ENCODE assay signal across 1 cellular context in the genomic region with DNA sequence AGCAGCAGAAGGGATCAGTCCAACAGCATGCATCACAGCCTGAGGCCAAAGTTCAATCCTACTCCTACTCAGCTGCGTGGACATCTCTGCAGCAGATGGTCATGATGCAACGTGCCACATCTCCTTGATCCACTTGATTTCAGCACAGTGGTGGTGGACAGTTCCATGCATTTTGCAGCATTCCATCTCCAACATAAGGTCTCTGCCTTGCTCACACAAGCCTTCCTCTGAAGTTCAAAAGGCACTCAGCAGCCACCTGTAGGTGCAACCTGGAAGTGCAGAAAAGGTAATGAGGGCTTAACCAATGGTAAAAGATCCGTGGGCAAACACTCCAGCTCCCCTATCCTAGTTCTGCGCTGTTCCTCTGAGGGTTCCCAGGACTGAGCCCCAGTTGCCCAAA.
TF ChIP-seq lines count a peak whose summit lies in the region.

No MANE protein-coding gene starts in this region.

TF ChIP-seq in HepG2, 621 proteins besides CTCF, POLR2A, EP300 and RAD21 (continued from another document and continues in another):
- TF ChIP-seq MTERF4 (CRISPR knock-in tag; IDR thresholded peaks at IDR 0.05) (no peak), TBX3 (IDR thresholded peaks at IDR 0.05; ENCODE audit: borderline replicate concordance) (no peak), SALL1 (CRISPR knock-in tag; IDR thresholded peaks at IDR 0.05) (peak; percentile 44; the same call in 1 of the 2 replicates), ZNF367 (CRISPR knock-in tag; IDR thresholded peaks at IDR 0.05; ENCODE audit: borderline replicate concordance) (no peak), SNAI1 (CRISPR knock-in tag; IDR thresholded peaks at IDR 0.05; ENCODE audit: borderline replicate concordance) (no peak), CENPT (CRISPR knock-in tag; IDR thresholded peaks at IDR 0.05; ENCODE audit: low read depth) (no peak), BHLHE40 (IDR thresholded peaks at IDR 0.05; ENCODE audit: low read length) (0 out of 2 replicates have a peak, but pooled peaks have one; percentile 25), IKZF4 (CRISPR knock-in tag; IDR thresholded peaks at IDR 0.05; ENCODE audit: borderline replicate concordance, low read depth, not compliant biosample characterization) (no peak), NKX3-1 (CRISPR knock-in tag; IDR thresholded peaks at IDR 0.05) (no peak), SIN3A (IDR thresholded peaks at IDR 0.05; ENCODE audit: borderline replicate concordance, low read depth, low read length) (no peak), ZNF572 (CRISPR knock-in tag; IDR thresholded peaks at IDR 0.05) (no peak), TARDBP (CRISPR knock-in tag; IDR thresholded peaks at IDR 0.05) (no peak), ZBTB21 (CRISPR knock-in tag; IDR thresholded peaks at IDR 0.05) (no peak), FOSL2 (CRISPR knock-in tag; IDR thresholded peaks at IDR 0.05) (0 out of 2 replicates have a peak, but pooled peaks have one; percentile 13), KDM3A (CRISPR knock-in tag; IDR thresholded peaks at IDR 0.05; ENCODE audit: low read depth) (no peak), ZSCAN30 (CRISPR knock-in tag; IDR thresholded peaks at IDR 0.05) (no peak), ADNP (CRISPR knock-in tag; IDR thresholded peaks at IDR 0.05) (no peak), ZNF770 (CRISPR knock-in tag; IDR thresholded peaks at IDR 0.05) (no peak), CEBPG (CRISPR knock-in tag; IDR thresholded peaks at IDR 0.05) (peak; percentile 75), KAT8 (CRISPR knock-in tag; IDR thresholded peaks at IDR 0.05) (no peak), MAFF (IDR thresholded peaks at IDR 0.05; ENCODE audit: low read depth, low read length) (no peak), SRSF1 (optimal IDR thresholded peaks at IDR 0.05; ENCODE audit: low read depth, low read length) (no peak), ZNF674 (CRISPR knock-in tag; IDR thresholded peaks at IDR 0.05; ENCODE audit: low read depth) (no peak), ZFP37 (CRISPR knock-in tag; IDR thresholded peaks at IDR 0.05; ENCODE audit: borderline replicate concordance) (0 out of 2 replicates have a peak, but pooled peaks have one; percentile 58), REST (IDR thresholded peaks at IDR 0.05; ENCODE audit: borderline replicate concordance in 1 of 2, low read depth in 1 of 2, low read length in 2 of 2) (peak; percentile 85 to 96), ZNF792 (CRISPR knock-in tag; IDR thresholded peaks at IDR 0.05) (no peak), GATAD2A (CRISPR knock-in tag; IDR thresholded peaks at IDR 0.05) (0 out of 2 replicates have a peak, but pooled peaks have one; percentile 17), RARA (CRISPR knock-in tag; IDR thresholded peaks at IDR 0.05) (0 out of 2 replicates have a peak, but pooled peaks have one; percentile 11), RFXAP (CRISPR knock-in tag; IDR thresholded peaks at IDR 0.05; ENCODE audit: borderline replicate concordance) (no peak), SOX6 (IDR thresholded peaks at IDR 0.05) (no peak), SOX6 (CRISPR knock-in tag; IDR thresholded peaks at IDR 0.05) (no peak), TP53 (CRISPR knock-in tag; conservative IDR thresholded peaks at IDR 0.05) (no peak), GMEB1 (CRISPR knock-in tag; IDR thresholded peaks at IDR 0.05; ENCODE audit: borderline replicate concordance) (no peak), KLF13 (CRISPR knock-in tag; IDR thresholded peaks at IDR 0.05) (no peak), LCORL (IDR thresholded peaks at IDR 0.05) (no peak), LCORL (CRISPR knock-in tag; IDR thresholded peaks at IDR 0.05) (no peak), ZBTB20 (CRISPR knock-in tag; IDR thresholded peaks at IDR 0.05; ENCODE audit: borderline replicate concordance, low read depth) (no peak)
- TF ChIP-seq, protein P1, sequence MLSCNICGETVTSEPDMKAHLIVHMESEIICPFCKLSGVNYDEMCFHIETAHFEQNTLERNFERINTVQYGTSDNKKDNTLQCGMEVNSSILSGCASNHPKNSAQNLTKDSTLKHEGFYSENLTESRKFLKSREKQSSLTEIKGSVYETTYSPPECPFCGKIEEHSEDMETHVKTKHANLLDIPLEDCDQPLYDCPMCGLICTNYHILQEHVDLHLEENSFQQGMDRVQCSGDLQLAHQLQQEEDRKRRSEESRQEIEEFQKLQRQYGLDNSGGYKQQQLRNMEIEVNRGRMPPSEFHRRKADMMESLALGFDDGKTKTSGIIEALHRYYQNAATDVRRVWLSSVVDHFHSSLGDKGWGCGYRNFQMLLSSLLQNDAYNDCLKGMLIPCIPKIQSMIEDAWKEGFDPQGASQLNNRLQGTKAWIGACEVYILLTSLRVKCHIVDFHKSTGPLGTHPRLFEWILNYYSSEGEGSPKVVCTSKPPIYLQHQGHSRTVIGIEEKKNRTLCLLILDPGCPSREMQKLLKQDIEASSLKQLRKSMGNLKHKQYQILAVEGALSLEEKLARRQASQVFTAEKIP (CRISPR knock-in tag; IDR thresholded peaks at IDR 0.05; ENCODE audit: borderline replicate concordance), result no peak
- TF ChIP-seq, protein P2, sequence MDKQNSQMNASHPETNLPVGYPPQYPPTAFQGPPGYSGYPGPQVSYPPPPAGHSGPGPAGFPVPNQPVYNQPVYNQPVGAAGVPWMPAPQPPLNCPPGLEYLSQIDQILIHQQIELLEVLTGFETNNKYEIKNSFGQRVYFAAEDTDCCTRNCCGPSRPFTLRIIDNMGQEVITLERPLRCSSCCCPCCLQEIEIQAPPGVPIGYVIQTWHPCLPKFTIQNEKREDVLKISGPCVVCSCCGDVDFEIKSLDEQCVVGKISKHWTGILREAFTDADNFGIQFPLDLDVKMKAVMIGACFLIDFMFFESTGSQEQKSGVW (CRISPR knock-in tag; IDR thresholded peaks at IDR 0.05; ENCODE audit: borderline replicate concordance), result no peak
- TF ChIP-seq, protein P3, sequence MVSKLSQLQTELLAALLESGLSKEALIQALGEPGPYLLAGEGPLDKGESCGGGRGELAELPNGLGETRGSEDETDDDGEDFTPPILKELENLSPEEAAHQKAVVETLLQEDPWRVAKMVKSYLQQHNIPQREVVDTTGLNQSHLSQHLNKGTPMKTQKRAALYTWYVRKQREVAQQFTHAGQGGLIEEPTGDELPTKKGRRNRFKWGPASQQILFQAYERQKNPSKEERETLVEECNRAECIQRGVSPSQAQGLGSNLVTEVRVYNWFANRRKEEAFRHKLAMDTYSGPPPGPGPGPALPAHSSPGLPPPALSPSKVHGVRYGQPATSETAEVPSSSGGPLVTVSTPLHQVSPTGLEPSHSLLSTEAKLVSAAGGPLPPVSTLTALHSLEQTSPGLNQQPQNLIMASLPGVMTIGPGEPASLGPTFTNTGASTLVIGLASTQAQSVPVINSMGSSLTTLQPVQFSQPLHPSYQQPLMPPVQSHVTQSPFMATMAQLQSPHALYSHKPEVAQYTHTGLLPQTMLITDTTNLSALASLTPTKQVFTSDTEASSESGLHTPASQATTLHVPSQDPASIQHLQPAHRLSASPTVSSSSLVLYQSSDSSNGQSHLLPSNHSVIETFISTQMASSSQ (IDR thresholded peaks at IDR 0.05; ENCODE audit: low read depth), result no peak
- TF ChIP-seq, protein P3 (CRISPR knock-in tag; IDR thresholded peaks at IDR 0.05; ENCODE audit: borderline replicate concordance), result no peak
- TF ChIP-seq, protein P4, sequence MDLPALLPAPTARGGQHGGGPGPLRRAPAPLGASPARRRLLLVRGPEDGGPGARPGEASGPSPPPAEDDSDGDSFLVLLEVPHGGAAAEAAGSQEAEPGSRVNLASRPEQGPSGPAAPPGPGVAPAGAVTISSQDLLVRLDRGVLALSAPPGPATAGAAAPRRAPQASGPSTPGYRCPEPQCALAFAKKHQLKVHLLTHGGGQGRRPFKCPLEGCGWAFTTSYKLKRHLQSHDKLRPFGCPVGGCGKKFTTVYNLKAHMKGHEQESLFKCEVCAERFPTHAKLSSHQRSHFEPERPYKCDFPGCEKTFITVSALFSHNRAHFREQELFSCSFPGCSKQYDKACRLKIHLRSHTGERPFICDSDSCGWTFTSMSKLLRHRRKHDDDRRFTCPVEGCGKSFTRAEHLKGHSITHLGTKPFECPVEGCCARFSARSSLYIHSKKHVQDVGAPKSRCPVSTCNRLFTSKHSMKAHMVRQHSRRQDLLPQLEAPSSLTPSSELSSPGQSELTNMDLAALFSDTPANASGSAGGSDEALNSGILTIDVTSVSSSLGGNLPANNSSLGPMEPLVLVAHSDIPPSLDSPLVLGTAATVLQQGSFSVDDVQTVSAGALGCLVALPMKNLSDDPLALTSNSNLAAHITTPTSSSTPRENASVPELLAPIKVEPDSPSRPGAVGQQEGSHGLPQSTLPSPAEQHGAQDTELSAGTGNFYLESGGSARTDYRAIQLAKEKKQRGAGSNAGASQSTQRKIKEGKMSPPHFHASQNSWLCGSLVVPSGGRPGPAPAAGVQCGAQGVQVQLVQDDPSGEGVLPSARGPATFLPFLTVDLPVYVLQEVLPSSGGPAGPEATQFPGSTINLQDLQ (CRISPR knock-in tag; IDR thresholded peaks at IDR 0.05), result no peak
- TF ChIP-seq, protein P5, sequence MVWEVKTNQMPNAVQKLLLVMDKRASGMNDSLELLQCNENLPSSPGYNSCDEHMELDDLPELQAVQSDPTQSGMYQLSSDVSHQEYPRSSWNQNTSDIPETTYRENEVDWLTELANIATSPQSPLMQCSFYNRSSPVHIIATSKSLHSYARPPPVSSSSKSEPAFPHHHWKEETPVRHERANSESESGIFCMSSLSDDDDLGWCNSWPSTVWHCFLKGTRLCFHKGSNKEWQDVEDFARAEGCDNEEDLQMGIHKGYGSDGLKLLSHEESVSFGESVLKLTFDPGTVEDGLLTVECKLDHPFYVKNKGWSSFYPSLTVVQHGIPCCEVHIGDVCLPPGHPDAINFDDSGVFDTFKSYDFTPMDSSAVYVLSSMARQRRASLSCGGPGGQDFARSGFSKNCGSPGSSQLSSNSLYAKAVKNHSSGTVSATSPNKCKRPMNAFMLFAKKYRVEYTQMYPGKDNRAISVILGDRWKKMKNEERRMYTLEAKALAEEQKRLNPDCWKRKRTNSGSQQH (CRISPR knock-in tag; IDR thresholded peaks at IDR 0.05; ENCODE audit: low read depth), result peak; percentile 74; the same call in 1 of the 2 replicates
